9 cellular contexts compared by ENCODE assay signal in genomic region chr9:7094052-7094451, GRCh38.
DNase-seq lines count a peak whose midpoint lies in the region; ATAC-seq, FAIRE-seq and TF ChIP-seq lines count a peak whose summit lies in the region.
"Had no signal": no experiment of that assay in that cellular context is flagged by ENCODE, and none has a peak within 500 bp of the region (broad histone marks: within the 10 kb centered on the region; RNA-seq: fewer than 3 reads in every experiment).

No MANE protein-coding gene starts in this region.

- H3K4me2 ChIP-seq in H1 (ENCODE audit: insufficient read depth in 1 of 2, low read depth in 2 of 2, low read length in 2 of 2) = no peak overlapping the region
- H3K4me2 ChIP-seq in neural progenitor cell = no peak overlapping the region

- no peak overlapping the region for H2BK12ac ChIP-seq in H1 (ENCODE audit: low read depth, low read length)

- H3K4me3 ChIP-seq in H1 (ENCODE audit: extremely low read depth in 1 of 4, insufficient read depth in 2 of 4, low read depth in 3 of 4, low read length in 4 of 4) = no peak overlapping the region
- H3K4me3 ChIP-seq in neural progenitor cell = no peak overlapping the region

- peak; percentile 32 for FAIRE-seq in H1 (lab: Jason Lieb, UNC)

- H3K23me2 ChIP-seq in H1 (ENCODE audit: low read depth, low read length) = no peaks in the 10 kb centered on the region

- no peak overlapping the region for H4K8ac ChIP-seq in H1 (ENCODE audit: extremely low read depth, insufficient read depth, low read length)

- H3K4ac ChIP-seq in H1 (replicated peaks; ENCODE audit: insufficient read length, low read depth, low read length) = no peak overlapping the region

- H2BK15ac ChIP-seq in H1 (ENCODE audit: low read length) = no peak overlapping the region

- DNase-seq in EH (ENCODE audit: low read depth) (peak; percentile 10), NCI-H146 (lab: John Stamatoyannopoulos, UW) (peak; percentile 50), H1 (ENCODE audit: low read depth in 1 of 2, low spot score in 2 of 2) (no peak), neural progenitor cell (ENCODE audit: low spot score) (peak; percentile 48)
- DNase-seq: activated T-cell treated with anti-CD3 and anti-CD28 coated beads, Interleukin-2, amount 50 U/mL, for 48 hours had no signal

- H4K91ac ChIP-seq in H1 (replicated peaks; ENCODE audit: insufficient read length, low read length) = no peak overlapping the region

- no peak overlapping the region for H3K27ac ChIP-seq in H1 (ENCODE audit: low read depth, low read length)
- H3K27ac ChIP-seq in neural progenitor cell = no peak overlapping the region

- CTCF ChIA-PET in H1 (lab: Charles Lee; ENCODE audit: partially characterized antibody) = interaction anchor here (0.7 to 5.0 kb wide), 14 partner anchors 11 to 419 kb away, joined by 3 to 23 read pairs (median 4); no protein-coding TSS in a partner anchor

- H3K4me1 ChIP-seq in H1 (replicated peaks in 1 of 4; ENCODE audit: control insufficient read depth in 3 of 4, insufficient read depth in 4 of 4, low read length in 3 of 4) (peaks cover 0 to under 1% (median 0%) of the 10 kb centered on the region in 4 experiments; a peak in 1 of 7 replicates), neural progenitor cell (peaks cover 6% of the 10 kb centered on the region)

- POLR2A ChIA-PET in H1 (lab: Charles Lee; ENCODE audit: partially characterized antibody) = no interaction called here

- no peak overlapping the region for H2BK5ac ChIP-seq in H1 (ENCODE audit: low read depth, low read length)

- H3K18ac ChIP-seq in H1 (ENCODE audit: extremely low read depth, low read length) = no peak overlapping the region

- no peaks in the 10 kb centered on the region for H3K27me3 ChIP-seq in H1 (replicated peaks in 1 of 4; ENCODE audit: control insufficient read depth in 3 of 4, extremely low read depth in 1 of 4, insufficient read depth in 3 of 4, low read length in 3 of 4)
- no peaks in the 10 kb centered on the region for H3K27me3 ChIP-seq in neural progenitor cell

- H3K36me3 Mint-ChIP-seq in neural progenitor cell = no peaks in the 10 kb centered on the region

- H3K79me1 ChIP-seq in H1 (ENCODE audit: low read depth, low read length) = no peaks in the 10 kb centered on the region

- H3K4me3 Mint-ChIP-seq in neural progenitor cell = no peak overlapping the region

- H2BK120ac ChIP-seq in H1 (replicated peaks; ENCODE audit: low read depth, low read length) = no peak overlapping the region

- no peak overlapping the region for H2AFZ ChIP-seq in H1 (ENCODE audit: low read length)
- H2AFZ ChIP-seq in neural progenitor cell (replicated peaks) = no peak overlapping the region

- no peak overlapping the region for H4K5ac ChIP-seq in H1 (ENCODE audit: insufficient read length, low read depth, low read length)

- H3K9ac ChIP-seq in H1 (replicated peaks in 1 of 4; ENCODE audit: extremely low read depth in 1 of 4, low read depth in 3 of 4, low read length in 3 of 4) (no peak overlapping the region), neural progenitor cell (no peak overlapping the region)

- H3K79me2 ChIP-seq in H1 (ENCODE audit: control insufficient read depth in 1 of 2, insufficient read depth in 2 of 2, low read length in 2 of 2) = no peaks in the 10 kb centered on the region
- H3K79me2 ChIP-seq in neural progenitor cell (ENCODE audit: low read depth) = no peaks in the 10 kb centered on the region

- TF ChIP-seq CTCF in H1 (IDR thresholded peaks at IDR 0.05; ENCODE audit: control extremely low read depth in 1 of 3, insufficient read depth in 1 of 3, low read depth in 1 of 3, low read length in 3 of 3) = peak in 2 of 3 experiments; percentile 50 to 58; a peak in 2 of 4 replicates
- TF ChIP-seq CTCF in neural progenitor cell (IDR thresholded peaks at IDR 0.05) = peak; percentile 60

- H3K56ac ChIP-seq in H1 (replicated peaks; ENCODE audit: insufficient read length, low read depth, low read length) = no peak overlapping the region

- no peaks in the 10 kb centered on the region for H3K9me3 Mint-ChIP-seq in neural progenitor cell

- WGBS in H1 (ENCODE audit: extremely low coverage in 1 of 2, insufficient coverage in 1 of 2, insufficient read length in 1 of 2, insufficient replicate concordance in 2 of 2, low coverage in 1 of 2, low lambda C conversion rate in 2 of 2, missing lambda C conversion rate in 1 of 2), 2 experiments = 86% methylated on average over 2 of the region's 2 CpGs; no CpG with 5 or more reads in 1 of the 2 experiments

- no peak for ATAC-seq in GM21367 (IDR thresholded peaks at IDR 0.05; ENCODE audit: unreplicated experiment)
- ATAC-seq in HG02852 (IDR thresholded peaks at IDR 0.05; ENCODE audit: unreplicated experiment) = no peak
- ATAC-seq in GM21529 (IDR thresholded peaks at IDR 0.05; ENCODE audit: unreplicated experiment) = no peak
- ATAC-seq in GM18520 (IDR thresholded peaks at IDR 0.05; ENCODE audit: unreplicated experiment) = no peak

- TF ChIP-seq EP300 in H1 (IDR thresholded peaks at IDR 0.05; ENCODE audit: borderline replicate concordance in 1 of 2, low read depth in 2 of 2, low read length in 2 of 2) = no peak

- TF ChIP-seq RAD21 in H1 (IDR thresholded peaks at IDR 0.05 in 1 of 2, conservative IDR thresholded peaks at IDR 0.05 in 1 of 2; ENCODE audit: low read depth in 2 of 2, low read length in 2 of 2) = peak; percentile 61 to 69

- H3K27ac Mint-ChIP-seq in neural progenitor cell = no peak overlapping the region

- no peak overlapping the region for H2BK20ac ChIP-seq in H1 (ENCODE audit: low read length)

- H3K4me1 Mint-ChIP-seq in neural progenitor cell = peaks cover 19% of the 10 kb centered on the region

- H3K23ac ChIP-seq in H1 (ENCODE audit: insufficient read length) = no peak overlapping the region

- H4K20me1 ChIP-seq in H1 (replicated peaks in 1 of 2; ENCODE audit: control insufficient read depth in 1 of 2, insufficient read depth in 2 of 2, low read length in 2 of 2) = no peaks in the 10 kb centered on the region
- H4K20me1 ChIP-seq in neural progenitor cell (ENCODE audit: low read depth) = peaks cover 4% of the 10 kb centered on the region

- H3K36me3 ChIP-seq in H1 (ENCODE audit: control insufficient read depth in 2 of 4, insufficient read depth in 4 of 4, low read length in 3 of 4) (no peaks in the 10 kb centered on the region; a peak in 1 of 8 replicates), neural progenitor cell (no peaks in the 10 kb centered on the region)

- TF ChIP-seq POLR2A in H1 (IDR thresholded peaks at IDR 0.05; ENCODE audit: control extremely low read depth in 1 of 2, low read depth in 2 of 2, low read length in 2 of 2) = no peak

- H3F3A ChIP-seq in neural progenitor cell (ENCODE audit: low read depth) = no peaks in the 10 kb centered on the region

- no peak overlapping the region for H2AK5ac ChIP-seq in H1 (ENCODE audit: low read depth, low read length)

- no peak overlapping the region for H3K14ac ChIP-seq in H1 (ENCODE audit: insufficient read length)

- H3K9me3 ChIP-seq in H1 (ENCODE audit: insufficient read depth in 2 of 2, low read depth in 1 of 2, low read length in 1 of 2) (no peaks in the 10 kb centered on the region), neural progenitor cell (ENCODE audit: low read depth) (no peaks in the 10 kb centered on the region)

- peaks cover 2% of the 10 kb centered on the region for H3K27me3 Mint-ChIP-seq in neural progenitor cell (ENCODE audit: insufficient read depth, low read depth)

TF ChIP-seq in H1, 55 proteins besides CTCF, POLR2A, EP300 and RAD21:
- TF ChIP-seq MAFK (IDR thresholded peaks at IDR 0.05; ENCODE audit: low read depth, low read length) (no peak), SIX5 (IDR thresholded peaks at IDR 0.05; ENCODE audit: low read depth, low read length) (no peak), SP2 (IDR thresholded peaks at IDR 0.05; ENCODE audit: low read length) (no peak), JUND (IDR thresholded peaks at IDR 0.05; ENCODE audit: low read length) (no peak)

Comparison
In these comparisons a context has a peak if more than half of its experiments do, and no peak if none do; other contexts are left out.
1. DNase-seq: peak in EH (single experiment), NCI-H146 (single experiment) and neural progenitor cell (single experiment); none in H1 (0 of 2).